ENCODE assay signal across 13 cellular contexts in genomic region chr13:40352807-40353562, GRCh38.
DNase-seq lines count a peak whose midpoint lies in the region; ATAC-seq, FAIRE-seq and TF ChIP-seq lines count a peak whose summit lies in the region.
"Had no signal": no experiment of that assay in that cellular context is flagged by ENCODE, and none has a peak within 500 bp of the region (broad histone marks: within the 10 kb centered on the region; RNA-seq: fewer than 3 reads in every experiment).

No MANE protein-coding gene starts in this region.

- 61 to 74% methylated on average over 6 of the region's 6 CpGs for WGBS in lung, 2 donors

- H3K9ac ChIP-seq in endothelial cell of umbilical vein (replicated peaks; ENCODE audit: extremely low read depth, insufficient read depth, low read length) = no peak overlapping the region

- H4K20me1 ChIP-seq in endothelial cell of umbilical vein (replicated peaks; ENCODE audit: control insufficient read depth, extremely low read depth, insufficient read depth, low read length) = no peaks in the 10 kb centered on the region
- H4K20me1 ChIP-seq in PC-9 (ENCODE audit: insufficient read depth) = no peaks in the 10 kb centered on the region

- H2AFZ ChIP-seq in endothelial cell of umbilical vein (ENCODE audit: low read depth, low read length) (no peak overlapping the region), PC-9 (no peak overlapping the region)

- H3K79me2 ChIP-seq in endothelial cell of umbilical vein (ENCODE audit: control insufficient read depth, insufficient read depth, low read length) (no peaks in the 10 kb centered on the region), PC-9 (ENCODE audit: low read depth) (no peaks in the 10 kb centered on the region)

- CTCF ChIA-PET in endothelial cell of umbilical vein (lab: Charles Lee) (interaction anchor here (0.9 kb wide), 1 partner anchor 15 kb away, joined by 3 read pairs; no protein-coding TSS in a partner anchor), PC-9 (lab: Charles Lee) (no interaction called here)

- H3K4me2 ChIP-seq in endothelial cell of umbilical vein (ENCODE audit: insufficient read depth, low read length) (no peak overlapping the region), PC-9 (no peak overlapping the region)

- dilution Hi-C loops in endothelial cell of umbilical vein (cut with MboI; ENCODE audit: extremely low pct_ligation_motif_present, low sequenced_read_pairs) = no loop called here

- ATAC-seq in lung (ENCODE audit: insufficient read depth, low FRiP score) = no peak
- no peak for ATAC-seq in HG03196 (IDR thresholded peaks at IDR 0.05; ENCODE audit: unreplicated experiment)
- ATAC-seq: T-helper 17 cell had no signal

- H3K9me2 ChIP-seq in PC-9 (ENCODE audit: insufficient read depth) = no peaks in the 10 kb centered on the region

- no peak for TF ChIP-seq CTCF in endothelial cell of umbilical vein (IDR thresholded peaks at IDR 0.05; ENCODE audit: extremely low read depth in 1 of 2, insufficient read depth in 1 of 2, low read depth in 1 of 2, low read length in 2 of 2)
- TF ChIP-seq CTCF in lung (IDR thresholded peaks at IDR 0.05; ENCODE audit: control extremely low read depth, extremely low read depth) = no peak
- TF ChIP-seq CTCF in PC-9 (conservative IDR thresholded peaks at IDR 0.05) = no peak

- H3K27me3 ChIP-seq in SJCRH30 (no peaks in the 10 kb centered on the region), endothelial cell of umbilical vein (ENCODE audit: control insufficient read depth in 2 of 2, insufficient read depth in 2 of 2, low read length in 2 of 2) (no peaks in the 10 kb centered on the region), lung (ENCODE audit: control insufficient read depth, insufficient read depth) (no peaks in the 10 kb centered on the region), PC-9 (ENCODE audit: insufficient read depth, low read depth) (no peaks in the 10 kb centered on the region)

- BruUV-seq in endothelial cell of umbilical vein (replicated peaks; lab: Mats Ljungman, UMichigan) (no TSS peak), PC-9 (replicated peaks; lab: Mats Ljungman, UMichigan) (no TSS peak)

- no peak overlapping the region; the same call in 1 of the 2 replicates for H3K27ac ChIP-seq in SJCRH30
- no peak overlapping the region for H3K27ac ChIP-seq in endothelial cell of umbilical vein (ENCODE audit: insufficient read depth, low read depth, low read length)
- H3K27ac ChIP-seq in lung (ENCODE audit: low read depth in 1 of 2, low read length in 1 of 2) = peak overlapping the region; percentile 48 to 76
- H3K27ac ChIP-seq in substantia nigra (ENCODE audit: low read depth, low read length, poor library complexity, severe bottlenecking) = peak overlapping the region; percentile 73
- H3K27ac ChIP-seq in PC-9 = no peak overlapping the region

- intact Hi-C loops in endothelial cell of umbilical vein (cut with micrococcal nuclease) = no loop called here
- intact Hi-C loops in PC-9 (cut with micrococcal nuclease; ENCODE audit: unreplicated experiment) = no loop called here

- peak; percentile 40 for FAIRE-seq in endothelial cell of umbilical vein (lab: Jason Lieb, UNC)
- FAIRE-seq: G401.6, kidney had no signal

- POLR2A ChIA-PET in endothelial cell of umbilical vein (lab: Charles Lee) = no interaction called here
- POLR2A ChIA-PET in PC-9 (lab: Charles Lee; ENCODE audit: unreplicated experiment) = no interaction called here

- H3K9me1 ChIP-seq in endothelial cell of umbilical vein (replicated peaks; ENCODE audit: control insufficient read depth, extremely low read depth, insufficient read depth, low read length) = no peaks in the 10 kb centered on the region

- H3K36me3 ChIP-seq in SJCRH30 (no peaks in the 10 kb centered on the region), endothelial cell of umbilical vein (ENCODE audit: control insufficient read depth in 2 of 2, extremely low read depth in 1 of 2, insufficient read depth in 2 of 2, low read length in 2 of 2) (no peaks in the 10 kb centered on the region), lung (ENCODE audit: control insufficient read depth in 2 of 2, insufficient read depth in 2 of 2, low read length in 2 of 2) (no peaks in the 10 kb centered on the region), PC-9 (ENCODE audit: low read depth) (no peaks in the 10 kb centered on the region)

- H3F3A ChIP-seq in PC-9 (ENCODE audit: insufficient read depth, low read depth) = no peaks in the 10 kb centered on the region

- no peak for TF ChIP-seq POLR2A in endothelial cell of umbilical vein (IDR thresholded peaks at IDR 0.05; ENCODE audit: low read depth, low read length)

- H3K9me3 ChIP-seq in SJCRH30 (replicated peaks) (no peaks in the 10 kb centered on the region), endothelial cell of umbilical vein (replicated peaks; ENCODE audit: control insufficient read depth, insufficient read depth, low read length) (no peaks in the 10 kb centered on the region), lung (ENCODE audit: control insufficient read depth in 2 of 2, insufficient read depth in 1 of 2, low read length in 1 of 2) (no peaks in the 10 kb centered on the region), PC-9 (ENCODE audit: insufficient read depth, low read depth) (no peaks in the 10 kb centered on the region)

- no peak overlapping the region for H3K4me3 ChIP-seq in SJCRH30
- H3K4me3 ChIP-seq in endothelial cell of umbilical vein (replicated peaks in 1 of 3; ENCODE audit: insufficient read depth in 1 of 3, low read depth in 1 of 3, low read length in 3 of 3) = no peak overlapping the region
- H3K4me3 ChIP-seq in lung = no peak overlapping the region
- no peak overlapping the region for H3K4me3 ChIP-seq in PC-9

- DNase-seq in SJCRH30 (peak; percentile 92 to 93), endothelial cell of umbilical vein (ENCODE audit: low read depth, low spot score) (no peak), lung (ENCODE audit: low spot score) (no peak), substantia nigra (lab: John Stamatoyannopoulos, UW) (peak in 3 of 49 donors; percentile 29 to 57 (median 43)), PC-9 (no peak)
- no peak for DNase-seq in activated CD4-positive, alpha-beta T cell treated with anti-CD3 and anti-CD28 coated beads, Interleukin-2, amount 50 U/mL, for 48 hours
- DNase-seq: activated CD4-positive, alpha-beta T cell treated with anti-CD3 and anti-CD28 coated beads, Interleukin-2, amount 10 ng/mL, durations not matched to agents 24 days and 14 days; activated effector memory CD4-positive, alpha-beta T cell treated with anti-CD3 and anti-CD28 coated beads, Interleukin-2, amount 50 U/mL, for 16 hours; kidney; NCI-H2029 treated with DMSO at 0.1 percent for 48 hours; T-helper 17 cell had no signal

- H3K4me1 ChIP-seq in SJCRH30 (peaks cover 27% of the 10 kb centered on the region), endothelial cell of umbilical vein (ENCODE audit: control insufficient read depth, extremely low read depth, insufficient read depth, low read length) (no peaks in the 10 kb centered on the region), lung (ENCODE audit: control insufficient read depth in 2 of 2, insufficient read depth in 2 of 2, low read length in 2 of 2) (peaks cover 0 to 9% of the 10 kb centered on the region in 2 donors), PC-9 (replicated peaks; ENCODE audit: insufficient read depth) (no peaks in the 10 kb centered on the region)

TF ChIP-seq in endothelial cell of umbilical vein, 7 proteins besides CTCF, POLR2A, EP300 and RAD21:
- TF ChIP-seq MYC (IDR thresholded peaks at IDR 0.05; ENCODE audit: low read depth, low read length) (no peak), FOS (IDR thresholded peaks at IDR 0.05; ENCODE audit: borderline replicate concordance, insufficient read depth, low read length) (no peak), EZH2 (IDR thresholded peaks at IDR 0.05; ENCODE audit: borderline replicate concordance, low read depth, low read length, severe bottlenecking) (no peak), GATA2 (IDR thresholded peaks at IDR 0.05; ENCODE audit: insufficient read depth, insufficient read length, low read depth, low read length) (no peak), JUN (IDR thresholded peaks at IDR 0.05; ENCODE audit: borderline replicate concordance, insufficient read depth, insufficient read length, low read depth) (no peak), MAX (IDR thresholded peaks at IDR 0.05; ENCODE audit: insufficient read depth, insufficient read length) (no peak)
TF ChIP-seq in endothelial cell of umbilical vein: peak in this region for 0.

Comparison
In these comparisons a context has a peak if more than half of its experiments do, and no peak if none do; other contexts are left out.
1. DNase-seq: peak in SJCRH30 (2 of 2); none in endothelial cell of umbilical vein (single experiment), lung (single experiment), PC-9 (0 of 2) and activated CD4-positive, alpha-beta T cell treated with anti-CD3 and anti-CD28 coated beads, Interleukin-2, amount 50 U/mL, for 48 hours (0 of 2).
2. H3K27ac ChIP-seq: peak in lung (2 of 2) and substantia nigra (single experiment); none in SJCRH30 (single experiment), endothelial cell of umbilical vein (single experiment) and PC-9 (single experiment).